ENCODE assay signal across 1 cellular context in the genomic region with DNA sequence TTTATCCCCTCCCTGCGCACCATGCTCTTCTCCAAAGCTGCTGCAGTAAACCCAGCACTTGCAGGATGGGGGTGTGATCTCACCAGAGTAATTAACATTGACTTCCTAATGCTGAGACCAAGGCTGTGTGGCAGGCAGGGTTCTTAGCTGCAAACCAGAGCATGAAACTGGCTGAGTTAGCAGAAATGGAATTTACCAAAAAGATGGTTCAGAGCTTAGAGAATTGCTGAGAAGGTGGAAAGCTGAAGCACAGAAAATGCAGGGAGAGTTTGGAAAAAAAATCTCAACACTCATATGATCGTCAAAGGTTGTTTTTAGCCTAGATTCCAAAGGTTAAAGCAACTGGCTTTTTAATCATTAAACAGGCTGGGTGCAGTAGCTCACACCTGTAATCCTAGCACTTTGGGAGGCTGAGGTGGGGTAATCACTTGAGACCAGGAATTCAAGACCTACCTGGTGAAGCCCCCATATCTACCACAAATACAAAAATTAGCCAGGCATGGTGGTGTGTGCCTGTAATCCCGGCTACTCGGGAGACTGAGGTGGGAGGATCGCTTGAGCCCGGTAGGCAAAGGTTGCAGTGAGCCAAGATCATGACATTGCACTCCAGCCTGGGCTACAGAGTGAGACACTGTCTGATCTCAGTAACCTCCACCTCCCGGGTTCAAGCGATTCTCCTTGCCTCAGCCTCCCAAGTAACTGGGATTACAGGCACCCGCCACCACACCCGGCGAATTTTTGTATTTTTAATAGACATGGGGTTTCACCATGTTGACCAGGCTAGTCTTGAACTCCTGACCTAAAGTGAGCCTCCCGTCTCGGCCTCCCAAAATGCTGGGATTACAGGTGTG.
TF ChIP-seq lines count a peak whose summit lies in the region.

No MANE protein-coding gene starts in this region.

TF ChIP-seq in HepG2, 621 proteins besides CTCF, POLR2A, EP300 and RAD21 (continued from another document and continues in another):
- TF ChIP-seq, protein P1, sequence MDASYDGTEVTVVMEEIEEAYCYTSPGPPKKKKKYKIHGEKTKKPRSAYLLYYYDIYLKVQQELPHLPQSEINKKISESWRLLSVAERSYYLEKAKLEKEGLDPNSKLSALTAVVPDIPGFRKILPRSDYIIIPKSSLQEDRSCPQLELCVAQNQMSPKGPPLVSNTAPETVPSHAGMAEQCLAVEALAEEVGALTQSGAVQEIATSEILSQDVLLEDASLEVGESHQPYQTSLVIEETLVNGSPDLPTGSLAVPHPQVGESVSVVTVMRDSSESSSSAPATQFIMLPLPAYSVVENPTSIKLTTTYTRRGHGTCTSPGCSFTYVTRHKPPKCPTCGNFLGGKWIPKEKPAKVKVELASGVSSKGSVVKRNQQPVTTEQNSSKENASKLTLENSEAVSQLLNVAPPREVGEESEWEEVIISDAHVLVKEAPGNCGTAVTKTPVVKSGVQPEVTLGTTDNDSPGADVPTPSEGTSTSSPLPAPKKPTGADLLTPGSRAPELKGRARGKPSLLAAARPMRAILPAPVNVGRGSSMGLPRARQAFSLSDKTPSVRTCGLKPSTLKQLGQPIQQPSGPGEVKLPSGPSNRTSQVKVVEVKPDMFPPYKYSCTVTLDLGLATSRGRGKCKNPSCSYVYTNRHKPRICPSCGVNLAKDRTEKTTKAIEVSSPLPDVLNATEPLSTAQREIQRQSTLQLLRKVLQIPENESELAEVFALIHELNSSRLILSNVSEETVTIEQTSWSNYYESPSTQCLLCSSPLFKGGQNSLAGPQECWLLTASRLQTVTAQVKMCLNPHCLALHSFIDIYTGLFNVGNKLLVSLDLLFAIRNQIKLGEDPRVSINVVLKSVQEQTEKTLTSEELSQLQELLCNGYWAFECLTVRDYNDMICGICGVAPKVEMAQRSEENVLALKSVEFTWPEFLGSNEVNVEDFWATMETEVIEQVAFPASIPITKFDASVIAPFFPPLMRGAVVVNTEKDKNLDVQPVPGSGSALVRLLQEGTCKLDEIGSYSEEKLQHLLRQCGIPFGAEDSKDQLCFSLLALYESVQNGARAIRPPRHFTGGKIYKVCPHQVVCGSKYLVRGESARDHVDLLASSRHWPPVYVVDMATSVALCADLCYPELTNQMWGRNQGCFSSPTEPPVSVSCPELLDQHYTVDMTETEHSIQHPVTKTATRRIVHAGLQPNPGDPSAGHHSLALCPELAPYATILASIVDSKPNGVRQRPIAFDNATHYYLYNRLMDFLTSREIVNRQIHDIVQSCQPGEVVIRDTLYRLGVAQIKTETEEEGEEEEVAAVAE (CRISPR knock-in tag; IDR thresholded peaks at IDR 0.05; ENCODE audit: borderline replicate concordance), result peak; percentile 11; the same call in 1 of the 2 replicates
- TF ChIP-seq ZFP90 (CRISPR knock-in tag; IDR thresholded peaks at IDR 0.05; ENCODE audit: borderline replicate concordance) (peak; percentile 91), GATAD1 (CRISPR knock-in tag; IDR thresholded peaks at IDR 0.05) (0 out of 2 replicates have a peak, but pooled peaks have one; percentile 12), EZH2 (conservative IDR thresholded peaks at IDR 0.05; ENCODE audit: low read depth, low read length) (no peak), NCOA5 (CRISPR knock-in tag; IDR thresholded peaks at IDR 0.05) (peak; percentile 22; the same call in 1 of the 2 replicates), ARNT (IDR thresholded peaks at IDR 0.05) (no peak), TOPORS (CRISPR knock-in tag; IDR thresholded peaks at IDR 0.05) (no peak), ATF7 (IDR thresholded peaks at IDR 0.05) (no peak), ATF7 (CRISPR knock-in tag; IDR thresholded peaks at IDR 0.05) (no peak), ZNF746 (CRISPR knock-in tag; IDR thresholded peaks at IDR 0.05) (0 out of 2 replicates have a peak, but pooled peaks have one; percentile 26), FOXM1 (CRISPR knock-in tag; IDR thresholded peaks at IDR 0.05) (no peak), ATM (IDR thresholded peaks at IDR 0.05; ENCODE audit: borderline replicate concordance) (no peak), FLYWCH1 (CRISPR knock-in tag; IDR thresholded peaks at IDR 0.05) (no peak), NCOR1 (IDR thresholded peaks at IDR 0.05; ENCODE audit: borderline replicate concordance, low read length) (peak; percentile 97), CBX5 (CRISPR knock-in tag; IDR thresholded peaks at IDR 0.05; ENCODE audit: borderline replicate concordance) (0 out of 2 replicates have a peak, but pooled peaks have one; percentile 30), CBX1 (IDR thresholded peaks at IDR 0.05; ENCODE audit: low read depth) (no peak), ZFYVE20 (CRISPR knock-in tag; IDR thresholded peaks at IDR 0.05; ENCODE audit: borderline replicate concordance, low read depth) (no peak), ZNF333 (CRISPR knock-in tag; IDR thresholded peaks at IDR 0.05; ENCODE audit: borderline replicate concordance) (no peak), ZNF7 (CRISPR knock-in tag; IDR thresholded peaks at IDR 0.05) (peak; percentile 91), ZNF737 (CRISPR knock-in tag; IDR thresholded peaks at IDR 0.05; ENCODE audit: borderline replicate concordance) (no peak; the same call in 1 of the 2 replicates), ZC3H13 (CRISPR knock-in tag; IDR thresholded peaks at IDR 0.05) (peak; percentile 85; the same call in 1 of the 2 replicates), PCBP2 (optimal IDR thresholded peaks at IDR 0.05; ENCODE audit: low read depth, low read length, poor library complexity, severe bottlenecking) (no peak), NCOA1 (CRISPR knock-in tag; IDR thresholded peaks at IDR 0.05) (peak; percentile 86; the same call in 1 of the 2 replicates)
- TF ChIP-seq, protein P2, sequence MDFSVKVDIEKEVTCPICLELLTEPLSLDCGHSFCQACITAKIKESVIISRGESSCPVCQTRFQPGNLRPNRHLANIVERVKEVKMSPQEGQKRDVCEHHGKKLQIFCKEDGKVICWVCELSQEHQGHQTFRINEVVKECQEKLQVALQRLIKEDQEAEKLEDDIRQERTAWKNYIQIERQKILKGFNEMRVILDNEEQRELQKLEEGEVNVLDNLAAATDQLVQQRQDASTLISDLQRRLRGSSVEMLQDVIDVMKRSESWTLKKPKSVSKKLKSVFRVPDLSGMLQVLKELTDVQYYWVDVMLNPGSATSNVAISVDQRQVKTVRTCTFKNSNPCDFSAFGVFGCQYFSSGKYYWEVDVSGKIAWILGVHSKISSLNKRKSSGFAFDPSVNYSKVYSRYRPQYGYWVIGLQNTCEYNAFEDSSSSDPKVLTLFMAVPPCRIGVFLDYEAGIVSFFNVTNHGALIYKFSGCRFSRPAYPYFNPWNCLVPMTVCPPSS (IDR thresholded peaks at IDR 0.05), result no peak
- TF ChIP-seq, protein P3, sequence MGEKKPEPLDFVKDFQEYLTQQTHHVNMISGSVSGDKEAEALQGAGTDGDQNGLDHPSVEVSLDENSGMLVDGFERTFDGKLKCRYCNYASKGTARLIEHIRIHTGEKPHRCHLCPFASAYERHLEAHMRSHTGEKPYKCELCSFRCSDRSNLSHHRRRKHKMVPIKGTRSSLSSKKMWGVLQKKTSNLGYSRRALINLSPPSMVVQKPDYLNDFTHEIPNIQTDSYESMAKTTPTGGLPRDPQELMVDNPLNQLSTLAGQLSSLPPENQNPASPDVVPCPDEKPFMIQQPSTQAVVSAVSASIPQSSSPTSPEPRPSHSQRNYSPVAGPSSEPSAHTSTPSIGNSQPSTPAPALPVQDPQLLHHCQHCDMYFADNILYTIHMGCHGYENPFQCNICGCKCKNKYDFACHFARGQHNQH (CRISPR knock-in tag; IDR thresholded peaks at IDR 0.05), result peak; percentile 34; the same call in 1 of the 2 replicates
- TF ChIP-seq, protein P4, sequence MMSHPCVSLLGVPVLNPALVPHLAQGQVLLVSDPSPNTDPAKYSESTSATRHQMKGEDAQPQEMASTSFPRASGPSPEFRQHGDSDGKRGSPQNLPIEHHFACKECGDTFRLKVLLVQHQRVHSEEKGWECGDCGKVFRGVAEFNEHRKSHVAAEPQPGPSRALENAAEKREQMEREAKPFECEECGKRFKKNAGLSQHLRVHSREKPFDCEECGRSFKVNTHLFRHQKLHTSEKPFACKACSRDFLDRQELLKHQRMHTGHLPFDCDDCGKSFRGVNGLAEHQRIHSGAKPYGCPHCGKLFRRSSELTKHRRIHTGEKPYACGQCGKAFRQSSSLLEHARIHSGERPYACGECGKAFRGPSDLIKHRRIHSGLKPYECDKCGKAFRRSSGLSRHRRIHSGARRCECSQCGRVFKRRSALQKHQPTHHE (CRISPR knock-in tag; IDR thresholded peaks at IDR 0.05; ENCODE audit: borderline replicate concordance), result peak; percentile 68; the same call in 1 of the 2 replicates
- TF ChIP-seq, protein P5, sequence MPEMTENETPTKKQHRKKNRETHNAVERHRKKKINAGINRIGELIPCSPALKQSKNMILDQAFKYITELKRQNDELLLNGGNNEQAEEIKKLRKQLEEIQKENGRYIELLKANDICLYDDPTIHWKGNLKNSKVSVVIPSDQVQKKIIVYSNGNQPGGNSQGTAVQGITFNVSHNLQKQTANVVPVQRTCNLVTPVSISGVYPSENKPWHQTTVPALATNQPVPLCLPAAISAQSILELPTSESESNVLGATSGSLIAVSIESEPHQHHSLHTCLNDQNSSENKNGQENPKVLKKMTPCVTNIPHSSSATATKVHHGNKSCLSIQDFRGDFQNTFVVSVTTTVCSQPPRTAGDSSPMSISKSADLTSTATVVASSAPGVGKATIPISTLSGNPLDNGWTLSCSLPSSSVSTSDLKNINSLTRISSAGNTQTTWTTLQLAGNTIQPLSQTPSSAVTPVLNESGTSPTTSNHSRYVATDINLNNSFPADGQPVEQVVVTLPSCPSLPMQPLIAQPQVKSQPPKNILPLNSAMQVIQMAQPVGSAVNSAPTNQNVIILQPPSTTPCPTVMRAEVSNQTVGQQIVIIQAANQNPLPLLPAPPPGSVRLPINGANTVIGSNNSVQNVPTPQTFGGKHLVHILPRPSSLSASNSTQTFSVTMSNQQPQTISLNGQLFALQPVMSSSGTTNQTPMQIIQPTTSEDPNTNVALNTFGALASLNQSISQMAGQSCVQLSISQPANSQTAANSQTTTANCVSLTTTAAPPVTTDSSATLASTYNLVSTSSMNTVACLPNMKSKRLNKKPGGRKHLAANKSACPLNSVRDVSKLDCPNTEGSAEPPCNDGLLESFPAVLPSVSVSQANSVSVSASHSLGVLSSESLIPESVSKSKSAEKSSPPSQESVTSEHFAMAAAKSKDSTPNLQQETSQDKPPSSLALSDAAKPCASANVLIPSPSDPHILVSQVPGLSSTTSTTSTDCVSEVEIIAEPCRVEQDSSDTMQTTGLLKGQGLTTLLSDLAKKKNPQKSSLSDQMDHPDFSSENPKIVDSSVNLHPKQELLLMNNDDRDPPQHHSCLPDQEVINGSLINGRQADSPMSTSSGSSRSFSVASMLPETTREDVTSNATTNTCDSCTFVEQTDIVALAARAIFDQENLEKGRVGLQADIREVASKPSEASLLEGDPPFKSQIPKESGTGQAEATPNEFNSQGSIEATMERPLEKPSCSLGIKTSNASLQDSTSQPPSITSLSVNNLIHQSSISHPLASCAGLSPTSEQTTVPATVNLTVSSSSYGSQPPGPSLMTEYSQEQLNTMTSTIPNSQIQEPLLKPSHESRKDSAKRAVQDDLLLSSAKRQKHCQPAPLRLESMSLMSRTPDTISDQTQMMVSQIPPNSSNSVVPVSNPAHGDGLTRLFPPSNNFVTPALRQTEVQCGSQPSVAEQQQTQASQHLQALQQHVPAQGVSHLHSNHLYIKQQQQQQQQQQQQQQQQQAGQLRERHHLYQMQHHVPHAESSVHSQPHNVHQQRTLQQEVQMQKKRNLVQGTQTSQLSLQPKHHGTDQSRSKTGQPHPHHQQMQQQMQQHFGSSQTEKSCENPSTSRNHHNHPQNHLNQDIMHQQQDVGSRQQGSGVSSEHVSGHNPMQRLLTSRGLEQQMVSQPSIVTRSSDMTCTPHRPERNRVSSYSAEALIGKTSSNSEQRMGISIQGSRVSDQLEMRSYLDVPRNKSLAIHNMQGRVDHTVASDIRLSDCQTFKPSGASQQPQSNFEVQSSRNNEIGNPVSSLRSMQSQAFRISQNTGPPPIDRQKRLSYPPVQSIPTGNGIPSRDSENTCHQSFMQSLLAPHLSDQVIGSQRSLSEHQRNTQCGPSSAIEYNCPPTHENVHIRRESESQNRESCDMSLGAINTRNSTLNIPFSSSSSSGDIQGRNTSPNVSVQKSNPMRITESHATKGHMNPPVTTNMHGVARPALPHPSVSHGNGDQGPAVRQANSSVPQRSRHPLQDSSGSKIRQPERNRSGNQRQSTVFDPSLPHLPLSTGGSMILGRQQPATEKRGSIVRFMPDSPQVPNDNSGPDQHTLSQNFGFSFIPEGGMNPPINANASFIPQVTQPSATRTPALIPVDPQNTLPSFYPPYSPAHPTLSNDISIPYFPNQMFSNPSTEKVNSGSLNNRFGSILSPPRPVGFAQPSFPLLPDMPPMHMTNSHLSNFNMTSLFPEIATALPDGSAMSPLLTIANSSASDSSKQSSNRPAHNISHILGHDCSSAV (CRISPR knock-in tag; IDR thresholded peaks at IDR 0.05; ENCODE audit: borderline replicate concordance), result no peak
- TF ChIP-seq, protein P6, sequence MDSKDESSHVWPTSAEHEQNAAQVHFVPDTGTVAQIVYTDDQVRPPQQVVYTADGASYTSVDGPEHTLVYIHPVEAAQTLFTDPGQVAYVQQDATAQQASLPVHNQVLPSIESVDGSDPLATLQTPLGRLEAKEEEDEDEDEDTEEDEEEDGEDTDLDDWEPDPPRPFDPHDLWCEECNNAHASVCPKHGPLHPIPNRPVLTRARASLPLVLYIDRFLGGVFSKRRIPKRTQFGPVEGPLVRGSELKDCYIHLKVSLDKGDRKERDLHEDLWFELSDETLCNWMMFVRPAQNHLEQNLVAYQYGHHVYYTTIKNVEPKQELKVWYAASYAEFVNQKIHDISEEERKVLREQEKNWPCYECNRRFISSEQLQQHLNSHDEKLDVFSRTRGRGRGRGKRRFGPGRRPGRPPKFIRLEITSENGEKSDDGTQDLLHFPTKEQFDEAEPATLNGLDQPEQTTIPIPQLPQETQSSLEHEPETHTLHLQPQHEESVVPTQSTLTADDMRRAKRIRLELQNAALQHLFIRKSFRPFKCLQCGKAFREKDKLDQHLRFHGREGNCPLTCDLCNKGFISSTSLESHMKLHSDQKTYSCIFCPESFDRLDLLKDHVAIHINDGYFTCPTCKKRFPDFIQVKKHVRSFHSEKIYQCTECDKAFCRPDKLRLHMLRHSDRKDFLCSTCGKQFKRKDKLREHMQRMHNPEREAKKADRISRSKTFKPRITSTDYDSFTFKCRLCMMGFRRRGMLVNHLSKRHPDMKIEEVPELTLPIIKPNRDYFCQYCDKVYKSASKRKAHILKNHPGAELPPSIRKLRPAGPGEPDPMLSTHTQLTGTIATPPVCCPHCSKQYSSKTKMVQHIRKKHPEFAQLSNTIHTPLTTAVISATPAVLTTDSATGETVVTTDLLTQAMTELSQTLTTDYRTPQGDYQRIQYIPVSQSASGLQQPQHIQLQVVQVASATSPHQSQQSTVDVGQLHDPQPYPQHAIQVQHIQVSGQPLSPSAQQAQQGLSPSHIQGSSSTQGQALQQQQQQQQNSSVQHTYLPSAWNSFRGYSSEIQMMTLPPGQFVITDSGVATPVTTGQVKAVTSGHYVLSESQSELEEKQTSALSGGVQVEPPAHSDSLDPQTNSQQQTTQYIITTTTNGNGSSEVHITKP (CRISPR knock-in tag; IDR thresholded peaks at IDR 0.05; ENCODE audit: low read depth), result no peak
- TF ChIP-seq, protein P7, sequence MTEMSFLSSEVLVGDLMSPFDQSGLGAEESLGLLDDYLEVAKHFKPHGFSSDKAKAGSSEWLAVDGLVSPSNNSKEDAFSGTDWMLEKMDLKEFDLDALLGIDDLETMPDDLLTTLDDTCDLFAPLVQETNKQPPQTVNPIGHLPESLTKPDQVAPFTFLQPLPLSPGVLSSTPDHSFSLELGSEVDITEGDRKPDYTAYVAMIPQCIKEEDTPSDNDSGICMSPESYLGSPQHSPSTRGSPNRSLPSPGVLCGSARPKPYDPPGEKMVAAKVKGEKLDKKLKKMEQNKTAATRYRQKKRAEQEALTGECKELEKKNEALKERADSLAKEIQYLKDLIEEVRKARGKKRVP (CRISPR knock-in tag; IDR thresholded peaks at IDR 0.05), result peak; percentile 25 to 63; a peak in 2 of 4 replicates
- TF ChIP-seq, protein P8, sequence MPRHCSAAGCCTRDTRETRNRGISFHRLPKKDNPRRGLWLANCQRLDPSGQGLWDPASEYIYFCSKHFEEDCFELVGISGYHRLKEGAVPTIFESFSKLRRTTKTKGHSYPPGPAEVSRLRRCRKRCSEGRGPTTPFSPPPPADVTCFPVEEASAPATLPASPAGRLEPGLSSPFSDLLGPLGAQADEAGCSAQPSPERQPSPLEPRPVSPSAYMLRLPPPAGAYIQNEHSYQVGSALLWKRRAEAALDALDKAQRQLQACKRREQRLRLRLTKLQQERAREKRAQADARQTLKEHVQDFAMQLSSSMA (CRISPR knock-in tag; IDR thresholded peaks at IDR 0.05), result no peak
